In genomic region chr14:29858299-29858698, GRCh38 we compare ENCODE assay signal across 11 cellular contexts.
DNase-seq lines count a peak whose midpoint lies in the region; ATAC-seq lines count a peak whose summit lies in the region.
"Had no signal": no experiment of that assay in that cellular context is flagged by ENCODE, and none has a peak within 500 bp of the region (broad histone marks: within the 10 kb centered on the region; RNA-seq: fewer than 3 reads in every experiment).

No MANE protein-coding gene starts in this region.

- peaks cover 0 to 7% of the 10 kb centered on the region in 2 donors for H3K36me3 Mint-ChIP-seq in naive B cell
- H3K36me3 Mint-ChIP-seq: activated naive CD8-positive, alpha-beta T cell had no signal

- peaks cover 5 to 32% (median 12%) of the 10 kb centered on the region in 7 donors for H3K9me3 Mint-ChIP-seq in naive B cell

- peaks cover 11 to 19% (median 19%) of the 10 kb centered on the region in 3 donors for H3K4me1 Mint-ChIP-seq in naive B cell

- ATAC-seq in HG02678 (IDR thresholded peaks at IDR 0.05; ENCODE audit: unreplicated experiment) (peak; percentile 93), HG03521 (IDR thresholded peaks at IDR 0.05; ENCODE audit: unreplicated experiment) (peak; percentile 96), naive B cell (ENCODE audit: low read depth in 2 of 2) (peak; percentile 86 to 91)

- peak overlapping the region in 5 of 6 donors; percentile 41 to 92 (median 87) for H3K27ac Mint-ChIP-seq in naive B cell
- H3K27ac Mint-ChIP-seq: activated naive CD8-positive, alpha-beta T cell had no signal

- DNase-seq in SIG-M5 treated with dmso at 0.1 percent for 504 hours (lab: John Stamatoyannopoulos, UW; ENCODE audit: unreplicated experiment) (peak; percentile 28), SIG-M5 (lab: John Stamatoyannopoulos, UW) (no peak), naive B cell (peak; percentile 11), occipital lobe (lab: John Stamatoyannopoulos, UW) (no peak), NCI-H774 (lab: John Stamatoyannopoulos, UW) (no peak), NCI-H748 treated with DMSO at 0.1 percent for 48 hours (lab: John Stamatoyannopoulos, UW) (no peak)
- DNase-seq: GF-D8, kidney had no signal

- peak overlapping the region in 7 of 8 donors; percentile 15 to 83 (median 63) for H3K4me3 Mint-ChIP-seq in naive B cell
- H3K4me3 Mint-ChIP-seq: activated naive CD8-positive, alpha-beta T cell had no signal

- H3K27me3 Mint-ChIP-seq in naive B cell, result no peaks in the 10 kb centered on the region
- H3K27me3 Mint-ChIP-seq: activated naive CD8-positive, alpha-beta T cell had no signal

Comparison
In these comparisons a context has a peak if more than half of its experiments do, and no peak if none do; other contexts are left out.
1. DNase-seq: peak in SIG-M5 treated with dmso at 0.1 percent for 504 hours (single experiment) and naive B cell (single experiment); none in SIG-M5 (single experiment), occipital lobe (single experiment), NCI-H774 (single experiment) and NCI-H748 treated with DMSO at 0.1 percent for 48 hours (single experiment).
2. Peak in every context shown above with its lines, with median percentiles within 50 percentile points of each other: ATAC-seq.